Comparison of ENCODE assay signal across 1 cellular context in genomic region chr5:143416411-143416810, GRCh38.
TF ChIP-seq lines count a peak whose summit lies in the region.

No MANE protein-coding gene starts in this region.

TF ChIP-seq in H1, 55 proteins besides CTCF, POLR2A, EP300 and RAD21:
- TF ChIP-seq EZH2 (IDR thresholded peaks at IDR 0.05; ENCODE audit: low read depth, low read length, severe bottlenecking) (no peak), SUZ12 (IDR thresholded peaks at IDR 0.05; ENCODE audit: low read length) (no peak)
